ENCODE assay signal across 2 cellular contexts in the genomic region with DNA sequence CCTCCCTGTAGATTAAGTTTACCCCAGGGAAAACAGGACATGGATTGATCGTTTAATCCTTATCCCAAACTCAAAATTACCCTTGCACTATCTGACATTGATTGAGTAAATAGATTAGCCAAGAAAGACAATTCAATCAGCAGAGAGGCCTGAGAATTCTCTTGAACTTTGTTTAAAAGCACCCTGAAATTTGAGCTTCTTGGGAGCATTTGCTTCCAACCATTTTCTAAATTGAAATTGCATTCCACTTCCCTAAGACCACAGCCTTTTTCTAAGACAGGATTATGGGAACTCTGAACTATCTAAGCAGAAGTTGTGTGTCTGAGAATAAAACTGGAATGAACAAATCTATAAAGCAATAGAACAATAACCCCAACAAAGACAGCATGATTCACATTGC.
TF ChIP-seq lines count a peak whose summit lies in the region.

No MANE protein-coding gene starts in this region.

TF ChIP-seq in IMR-90, 13 proteins besides CTCF, POLR2A, EP300 and RAD21 (continued from another document):
- TF ChIP-seq, protein P1, sequence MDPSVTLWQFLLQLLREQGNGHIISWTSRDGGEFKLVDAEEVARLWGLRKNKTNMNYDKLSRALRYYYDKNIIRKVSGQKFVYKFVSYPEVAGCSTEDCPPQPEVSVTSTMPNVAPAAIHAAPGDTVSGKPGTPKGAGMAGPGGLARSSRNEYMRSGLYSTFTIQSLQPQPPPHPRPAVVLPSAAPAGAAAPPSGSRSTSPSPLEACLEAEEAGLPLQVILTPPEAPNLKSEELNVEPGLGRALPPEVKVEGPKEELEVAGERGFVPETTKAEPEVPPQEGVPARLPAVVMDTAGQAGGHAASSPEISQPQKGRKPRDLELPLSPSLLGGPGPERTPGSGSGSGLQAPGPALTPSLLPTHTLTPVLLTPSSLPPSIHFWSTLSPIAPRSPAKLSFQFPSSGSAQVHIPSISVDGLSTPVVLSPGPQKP (IDR thresholded peaks at IDR 0.05; ENCODE audit: borderline replicate concordance, low read depth, low read length), result no peak
- TF ChIP-seq MXI1 (IDR thresholded peaks at IDR 0.05; ENCODE audit: borderline replicate concordance, low read depth, low read length) (no peak), RFX5 (IDR thresholded peaks at IDR 0.05; ENCODE audit: low read depth, low read length) (no peak), FOS (IDR thresholded peaks at IDR 0.05; ENCODE audit: low read depth, low read length) (no peak), SMC3 (IDR thresholded peaks at IDR 0.05; ENCODE audit: low read depth, low read length) (no peak), NFE2L2 (IDR thresholded peaks at IDR 0.05; ENCODE audit: low read depth, low read length) (no peak), MAFK (IDR thresholded peaks at IDR 0.05; ENCODE audit: low read depth, low read length) (no peak)
- TF ChIP-seq, protein P2, sequence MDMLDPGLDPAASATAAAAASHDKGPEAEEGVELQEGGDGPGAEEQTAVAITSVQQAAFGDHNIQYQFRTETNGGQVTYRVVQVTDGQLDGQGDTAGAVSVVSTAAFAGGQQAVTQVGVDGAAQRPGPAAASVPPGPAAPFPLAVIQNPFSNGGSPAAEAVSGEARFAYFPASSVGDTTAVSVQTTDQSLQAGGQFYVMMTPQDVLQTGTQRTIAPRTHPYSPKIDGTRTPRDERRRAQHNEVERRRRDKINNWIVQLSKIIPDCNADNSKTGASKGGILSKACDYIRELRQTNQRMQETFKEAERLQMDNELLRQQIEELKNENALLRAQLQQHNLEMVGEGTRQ (IDR thresholded peaks at IDR 0.05; ENCODE audit: low read depth, low read length), result no peak

TF ChIP-seq in SK-N-SH, 30 proteins besides CTCF, POLR2A, EP300 and RAD21:
- TF ChIP-seq, protein P2 (IDR thresholded peaks at IDR 0.05; ENCODE audit: borderline replicate concordance, low read depth, low read length), result no peak
- no peak for TF ChIP-seq NRF1 (IDR thresholded peaks at IDR 0.05; ENCODE audit: low read depth, low read length)
- no peak for TF ChIP-seq POLR2AphosphoS5 (IDR thresholded peaks at IDR 0.05; ENCODE audit: low read depth, low read length)
- TF ChIP-seq, protein P3, sequence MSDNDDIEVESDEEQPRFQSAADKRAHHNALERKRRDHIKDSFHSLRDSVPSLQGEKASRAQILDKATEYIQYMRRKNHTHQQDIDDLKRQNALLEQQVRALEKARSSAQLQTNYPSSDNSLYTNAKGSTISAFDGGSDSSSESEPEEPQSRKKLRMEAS (IDR thresholded peaks at IDR 0.05; ENCODE audit: low read depth), result no peak
- TF ChIP-seq, protein P4, sequence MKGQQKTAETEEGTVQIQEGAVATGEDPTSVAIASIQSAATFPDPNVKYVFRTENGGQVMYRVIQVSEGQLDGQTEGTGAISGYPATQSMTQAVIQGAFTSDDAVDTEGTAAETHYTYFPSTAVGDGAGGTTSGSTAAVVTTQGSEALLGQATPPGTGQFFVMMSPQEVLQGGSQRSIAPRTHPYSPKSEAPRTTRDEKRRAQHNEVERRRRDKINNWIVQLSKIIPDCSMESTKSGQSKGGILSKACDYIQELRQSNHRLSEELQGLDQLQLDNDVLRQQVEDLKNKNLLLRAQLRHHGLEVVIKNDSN (IDR thresholded peaks at IDR 0.05; ENCODE audit: borderline replicate concordance, low read depth), result no peak
- no peak for TF ChIP-seq JUND (IDR thresholded peaks at IDR 0.05)
- TF ChIP-seq GATA2 (CRISPR knock-in tag; IDR thresholded peaks at IDR 0.05), result no peak
- TF ChIP-seq SIN3A (IDR thresholded peaks at IDR 0.05; ENCODE audit: borderline replicate concordance, low read depth, low read length), result no peak
- TF ChIP-seq SMC3 (IDR thresholded peaks at IDR 0.05; ENCODE audit: low read depth, low read length), result no peak
- no peak for TF ChIP-seq TEAD4 (IDR thresholded peaks at IDR 0.05; ENCODE audit: borderline replicate concordance, insufficient read depth)
- TF ChIP-seq, protein P5, sequence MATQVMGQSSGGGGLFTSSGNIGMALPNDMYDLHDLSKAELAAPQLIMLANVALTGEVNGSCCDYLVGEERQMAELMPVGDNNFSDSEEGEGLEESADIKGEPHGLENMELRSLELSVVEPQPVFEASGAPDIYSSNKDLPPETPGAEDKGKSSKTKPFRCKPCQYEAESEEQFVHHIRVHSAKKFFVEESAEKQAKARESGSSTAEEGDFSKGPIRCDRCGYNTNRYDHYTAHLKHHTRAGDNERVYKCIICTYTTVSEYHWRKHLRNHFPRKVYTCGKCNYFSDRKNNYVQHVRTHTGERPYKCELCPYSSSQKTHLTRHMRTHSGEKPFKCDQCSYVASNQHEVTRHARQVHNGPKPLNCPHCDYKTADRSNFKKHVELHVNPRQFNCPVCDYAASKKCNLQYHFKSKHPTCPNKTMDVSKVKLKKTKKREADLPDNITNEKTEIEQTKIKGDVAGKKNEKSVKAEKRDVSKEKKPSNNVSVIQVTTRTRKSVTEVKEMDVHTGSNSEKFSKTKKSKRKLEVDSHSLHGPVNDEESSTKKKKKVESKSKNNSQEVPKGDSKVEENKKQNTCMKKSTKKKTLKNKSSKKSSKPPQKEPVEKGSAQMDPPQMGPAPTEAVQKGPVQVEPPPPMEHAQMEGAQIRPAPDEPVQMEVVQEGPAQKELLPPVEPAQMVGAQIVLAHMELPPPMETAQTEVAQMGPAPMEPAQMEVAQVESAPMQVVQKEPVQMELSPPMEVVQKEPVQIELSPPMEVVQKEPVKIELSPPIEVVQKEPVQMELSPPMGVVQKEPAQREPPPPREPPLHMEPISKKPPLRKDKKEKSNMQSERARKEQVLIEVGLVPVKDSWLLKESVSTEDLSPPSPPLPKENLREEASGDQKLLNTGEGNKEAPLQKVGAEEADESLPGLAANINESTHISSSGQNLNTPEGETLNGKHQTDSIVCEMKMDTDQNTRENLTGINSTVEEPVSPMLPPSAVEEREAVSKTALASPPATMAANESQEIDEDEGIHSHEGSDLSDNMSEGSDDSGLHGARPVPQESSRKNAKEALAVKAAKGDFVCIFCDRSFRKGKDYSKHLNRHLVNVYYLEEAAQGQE (IDR thresholded peaks at IDR 0.05; ENCODE audit: low read depth, low read length), result no peak
- no peak for TF ChIP-seq ELF1 (IDR thresholded peaks at IDR 0.05)
- TF ChIP-seq MEF2A (IDR thresholded peaks at IDR 0.05; ENCODE audit: borderline replicate concordance, low read depth), result no peak
- TF ChIP-seq GABPA (IDR thresholded peaks at IDR 0.05; ENCODE audit: low read depth), result no peak
- no peak for TF ChIP-seq YY1 (IDR thresholded peaks at IDR 0.05; ENCODE audit: low read depth)
- TF ChIP-seq, protein P6, sequence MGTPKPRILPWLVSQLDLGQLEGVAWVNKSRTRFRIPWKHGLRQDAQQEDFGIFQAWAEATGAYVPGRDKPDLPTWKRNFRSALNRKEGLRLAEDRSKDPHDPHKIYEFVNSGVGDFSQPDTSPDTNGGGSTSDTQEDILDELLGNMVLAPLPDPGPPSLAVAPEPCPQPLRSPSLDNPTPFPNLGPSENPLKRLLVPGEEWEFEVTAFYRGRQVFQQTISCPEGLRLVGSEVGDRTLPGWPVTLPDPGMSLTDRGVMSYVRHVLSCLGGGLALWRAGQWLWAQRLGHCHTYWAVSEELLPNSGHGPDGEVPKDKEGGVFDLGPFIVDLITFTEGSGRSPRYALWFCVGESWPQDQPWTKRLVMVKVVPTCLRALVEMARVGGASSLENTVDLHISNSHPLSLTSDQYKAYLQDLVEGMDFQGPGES (IDR thresholded peaks at IDR 0.05; ENCODE audit: low read depth, low read length), result no peak
- no peak for TF ChIP-seq RXRA (IDR thresholded peaks at IDR 0.05; ENCODE audit: borderline replicate concordance, low read depth)
- TF ChIP-seq TAF1 (IDR thresholded peaks at IDR 0.05; ENCODE audit: borderline replicate concordance, low read depth, low read length), result no peak
- TF ChIP-seq RFX5 (IDR thresholded peaks at IDR 0.05; ENCODE audit: low read length), result no peak
- TF ChIP-seq, protein P7, sequence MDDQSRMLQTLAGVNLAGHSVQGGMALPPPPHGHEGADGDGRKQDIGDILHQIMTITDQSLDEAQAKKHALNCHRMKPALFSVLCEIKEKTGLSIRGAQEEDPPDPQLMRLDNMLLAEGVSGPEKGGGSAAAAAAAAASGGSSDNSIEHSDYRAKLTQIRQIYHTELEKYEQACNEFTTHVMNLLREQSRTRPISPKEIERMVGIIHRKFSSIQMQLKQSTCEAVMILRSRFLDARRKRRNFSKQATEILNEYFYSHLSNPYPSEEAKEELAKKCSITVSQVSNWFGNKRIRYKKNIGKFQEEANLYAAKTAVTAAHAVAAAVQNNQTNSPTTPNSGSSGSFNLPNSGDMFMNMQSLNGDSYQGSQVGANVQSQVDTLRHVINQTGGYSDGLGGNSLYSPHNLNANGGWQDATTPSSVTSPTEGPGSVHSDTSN (IDR thresholded peaks at IDR 0.05), result no peak
